ENCODE assay signal across 8 cellular contexts in the genomic region with DNA sequence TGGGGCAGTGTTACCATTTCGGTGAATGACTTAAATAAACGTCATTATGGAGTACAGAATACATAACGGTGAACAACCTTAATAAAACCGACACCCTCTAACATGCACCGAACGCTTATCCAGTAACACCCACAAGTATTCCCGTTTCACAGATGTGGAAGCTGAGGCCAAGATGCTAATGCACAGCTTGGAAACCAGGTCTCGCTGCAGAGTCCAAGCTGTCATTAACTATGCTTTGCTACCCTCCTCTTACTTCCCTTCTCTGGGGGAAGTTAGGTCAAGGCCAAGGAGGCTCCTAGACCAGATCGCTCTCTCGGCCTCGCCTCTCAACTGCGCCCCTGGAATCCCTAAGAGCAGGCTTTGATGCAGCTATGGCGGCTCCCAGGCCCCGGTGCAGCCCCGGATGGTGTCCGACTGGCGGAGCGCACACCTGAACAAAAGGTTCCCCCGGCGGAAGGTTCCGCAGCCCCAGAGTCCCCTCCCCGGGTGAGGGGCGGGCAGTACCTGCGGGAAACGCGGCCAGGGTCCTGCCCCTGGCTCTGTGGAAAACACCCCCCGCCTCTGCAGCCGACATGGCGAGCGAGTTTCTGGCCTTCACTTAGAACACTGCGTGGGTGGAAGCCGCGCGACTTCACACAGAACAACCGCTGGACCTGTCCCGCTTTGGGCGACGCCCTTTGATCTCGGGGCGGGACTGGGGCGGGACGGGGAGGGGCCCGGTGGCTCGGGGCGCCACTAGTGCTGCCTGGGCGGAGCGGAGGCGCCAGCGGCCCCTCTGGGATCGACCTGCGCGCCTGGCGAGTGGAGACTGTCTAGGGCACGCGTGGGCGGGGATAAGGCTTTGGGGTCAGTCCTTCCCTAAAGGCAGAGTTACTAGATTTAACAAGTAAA. TPM values are rescaled to one million over a fixed set of nuclear protein-coding genes. Genes with fewer than 3 reads are reported as not detected.
DNase-seq lines count a peak whose midpoint lies in the region; TF ChIP-seq lines count a peak whose summit lies in the region.

A gene with protein sequence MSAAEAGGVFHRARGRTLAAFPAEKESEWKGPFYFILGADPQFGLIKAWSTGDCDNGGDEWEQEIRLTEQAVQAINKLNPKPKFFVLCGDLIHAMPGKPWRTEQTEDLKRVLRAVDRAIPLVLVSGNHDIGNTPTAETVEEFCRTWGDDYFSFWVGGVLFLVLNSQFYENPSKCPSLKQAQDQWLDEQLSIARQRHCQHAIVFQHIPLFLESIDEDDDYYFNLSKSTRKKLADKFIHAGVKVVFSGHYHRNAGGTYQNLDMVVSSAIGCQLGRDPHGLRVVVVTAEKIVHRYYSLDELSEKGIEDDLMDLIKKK (minus strand): TSS at position 685 of the 891 bp plus-strand sequence. CDS start 111 bp downstream, at position 574.

- peaks cover 3% of the 10 kb centered on the region for H3K27me3 Mint-ChIP-seq in activated naive CD8-positive, alpha-beta T cell

- H3K4me1 ChIP-seq in HEK293 (ENCODE audit: control insufficient read depth, insufficient read depth, low read length) (no peaks in the 10 kb centered on the region), osteoblast (ENCODE audit: insufficient read depth, low read length) (peaks cover 34% of the 10 kb centered on the region)

- peak within 1 kb of the TSS; percentile 82 for H3K4me2 ChIP-seq in osteoblast (ENCODE audit: insufficient read depth, low read length)

- H4K20me1 ChIP-seq in osteoblast (ENCODE audit: insufficient read depth, low read length) = no peaks in the 10 kb centered on the region

- peaks cover 36% of the 10 kb centered on the region for H3K79me2 ChIP-seq in osteoblast (ENCODE audit: insufficient read depth, low read length)

- DNase-seq in GM03348 (ENCODE audit: low spot score) (peak; percentile 98), NAMALWA (ENCODE audit: low spot score) (peak; percentile 91), SKM-1 (lab: John Stamatoyannopoulos, UW; ENCODE audit: unreplicated experiment) (peak; percentile 74), glomerular visceral epithelial cell (ENCODE audit: extremely low spot score) (peak; percentile 91), osteoblast (ENCODE audit: insufficient read length, low spot score, missing footprints) (peak; percentile 97)

- H3K9me3 ChIP-seq in HEK293 (ENCODE audit: control insufficient read depth, insufficient read depth, low read depth, low read length) = no peaks in the 10 kb centered on the region
- H3K9me3 ChIP-seq in osteoblast (ENCODE audit: low read depth, low read length) = no peaks in the 10 kb centered on the region

- H3K27ac ChIP-seq in HEK293 (ENCODE audit: extremely low read depth, low read depth, low read length) (peak within 1 kb of the TSS; percentile 43; the same call in 1 of the 2 replicates), osteoblast (ENCODE audit: low read depth, low read length) (peak within 1 kb of the TSS; percentile 93), temporal lobe (ENCODE audit: low read depth, low read length) (peak within 1 kb of the TSS; percentile 54)

- peak within 1 kb of the TSS; percentile 94 for H3K27ac Mint-ChIP-seq in activated naive CD8-positive, alpha-beta T cell

- CTCF ChIA-PET in HEK293 (lab: Yijun Ruan, JAX) = interaction anchor here (0.6 kb wide), 1 partner anchor 785 kb away, joined by 4 read pairs; no protein-coding TSS in a partner anchor

- H3K36me3 ChIP-seq in HEK293 (ENCODE audit: control insufficient read depth in 2 of 2, insufficient read depth in 1 of 2, low read length in 2 of 2) = no peaks in the 10 kb centered on the region
- no peaks in the 10 kb centered on the region for H3K36me3 ChIP-seq in osteoblast (ENCODE audit: insufficient read depth, low read length)

- H3K4me1 Mint-ChIP-seq in activated naive CD8-positive, alpha-beta T cell (ENCODE audit: low read depth) = peaks cover 18% of the 10 kb centered on the region

- H3K4me3 ChIP-seq in HEK293 (ENCODE audit: low read depth, low read length) (peak within 1 kb of the TSS; percentile 75), osteoblast (ENCODE audit: insufficient read depth, low read length) (peak within 1 kb of the TSS; percentile 77)

- peaks cover 4% of the 10 kb centered on the region for H3K36me3 Mint-ChIP-seq in activated naive CD8-positive, alpha-beta T cell

- peak within 1 kb of the TSS; percentile 94 for H3K4me3 Mint-ChIP-seq in activated naive CD8-positive, alpha-beta T cell

- POLR2A ChIA-PET in HEK293 (lab: Yijun Ruan, JAX) = interaction anchor here (0.8 to 1.2 kb wide), 2 partner anchors 10 to 16 kb away, joined by 3 to 5 read pairs; no protein-coding TSS in a partner anchor

- H2AFZ ChIP-seq in osteoblast (ENCODE audit: low read length) = peak within 1 kb of the TSS; percentile 89

- no peaks in the 10 kb centered on the region for H3K27me3 ChIP-seq in osteoblast (ENCODE audit: insufficient read depth, low read length)

- TF ChIP-seq CTCF in HEK293 (tag by site-specific recombination; IDR thresholded peaks at IDR 0.05) (peak; percentile 70), osteoblast (IDR thresholded peaks at IDR 0.05; ENCODE audit: extremely low read depth, low read depth, low read length) (no peak)

- H3K9me3 Mint-ChIP-seq in activated naive CD8-positive, alpha-beta T cell (ENCODE audit: low read depth) = no peaks in the 10 kb centered on the region

TF ChIP-seq in HEK293, 187 proteins besides CTCF, POLR2A, EP300 and RAD21 (continues in another document):
- peak; percentile 59; the same call in 1 of the 2 replicates for TF ChIP-seq ZNF211 (tag by site-specific recombination; IDR thresholded peaks at IDR 0.05; ENCODE audit: low read depth)
- TF ChIP-seq ZNF558 (tag by site-specific recombination; IDR thresholded peaks at IDR 0.05) = peak; percentile 43; the same call in 1 of the 2 replicates
- peak; percentile 96 for TF ChIP-seq GLI4 (tag by site-specific recombination; IDR thresholded peaks at IDR 0.05)
- TF ChIP-seq ZEB2 (tag by site-specific recombination; IDR thresholded peaks at IDR 0.05) = peak; percentile 91
- peak; percentile 99 for TF ChIP-seq ZXDB (tag by site-specific recombination; IDR thresholded peaks at IDR 0.05)
- TF ChIP-seq IKZF3 (tag by site-specific recombination; IDR thresholded peaks at IDR 0.05) = peak; percentile 29; the same call in 1 of the 2 replicates
- TF ChIP-seq ZNF623 (tag by site-specific recombination; IDR thresholded peaks at IDR 0.05) = peak; percentile 48
- TF ChIP-seq ZBTB8A (tag by site-specific recombination; IDR thresholded peaks at IDR 0.05) = peak; percentile 69
- TF ChIP-seq, protein P1, sequence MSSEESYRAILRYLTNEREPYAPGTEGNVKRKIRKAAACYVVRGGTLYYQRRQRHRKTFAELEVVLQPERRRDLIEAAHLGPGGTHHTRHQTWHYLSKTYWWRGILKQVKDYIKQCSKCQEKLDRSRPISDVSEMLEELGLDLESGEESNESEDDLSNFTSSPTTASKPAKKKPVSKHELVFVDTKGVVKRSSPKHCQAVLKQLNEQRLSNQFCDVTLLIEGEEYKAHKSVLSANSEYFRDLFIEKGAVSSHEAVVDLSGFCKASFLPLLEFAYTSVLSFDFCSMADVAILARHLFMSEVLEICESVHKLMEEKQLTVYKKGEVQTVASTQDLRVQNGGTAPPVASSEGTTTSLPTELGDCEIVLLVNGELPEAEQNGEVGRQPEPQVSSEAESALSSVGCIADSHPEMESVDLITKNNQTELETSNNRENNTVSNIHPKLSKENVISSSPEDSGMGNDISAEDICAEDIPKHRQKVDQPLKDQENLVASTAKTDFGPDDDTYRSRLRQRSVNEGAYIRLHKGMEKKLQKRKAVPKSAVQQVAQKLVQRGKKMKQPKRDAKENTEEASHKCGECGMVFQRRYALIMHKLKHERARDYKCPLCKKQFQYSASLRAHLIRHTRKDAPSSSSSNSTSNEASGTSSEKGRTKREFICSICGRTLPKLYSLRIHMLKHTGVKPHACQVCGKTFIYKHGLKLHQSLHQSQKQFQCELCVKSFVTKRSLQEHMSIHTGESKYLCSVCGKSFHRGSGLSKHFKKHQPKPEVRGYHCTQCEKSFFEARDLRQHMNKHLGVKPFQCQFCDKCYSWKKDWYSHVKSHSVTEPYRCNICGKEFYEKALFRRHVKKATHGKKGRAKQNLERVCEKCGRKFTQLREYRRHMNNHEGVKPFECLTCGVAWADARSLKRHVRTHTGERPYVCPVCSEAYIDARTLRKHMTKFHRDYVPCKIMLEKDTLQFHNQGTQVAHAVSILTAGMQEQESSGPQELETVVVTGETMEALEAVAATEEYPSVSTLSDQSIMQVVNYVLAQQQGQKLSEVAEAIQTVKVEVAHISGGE (tag by site-specific recombination; conservative IDR thresholded peaks at IDR 0.05; ENCODE audit: low read depth) = peak; percentile 100
- peak; percentile 65; the same call in 1 of the 2 replicates for TF ChIP-seq ZNF350 (tag by site-specific recombination; IDR thresholded peaks at IDR 0.05)
- peak; percentile 78 for TF ChIP-seq ZBTB21 (tag by site-specific recombination; IDR thresholded peaks at IDR 0.05)
- no peak for TF ChIP-seq ZNF707 (tag by site-specific recombination; IDR thresholded peaks at IDR 0.05)
- TF ChIP-seq, protein P2, sequence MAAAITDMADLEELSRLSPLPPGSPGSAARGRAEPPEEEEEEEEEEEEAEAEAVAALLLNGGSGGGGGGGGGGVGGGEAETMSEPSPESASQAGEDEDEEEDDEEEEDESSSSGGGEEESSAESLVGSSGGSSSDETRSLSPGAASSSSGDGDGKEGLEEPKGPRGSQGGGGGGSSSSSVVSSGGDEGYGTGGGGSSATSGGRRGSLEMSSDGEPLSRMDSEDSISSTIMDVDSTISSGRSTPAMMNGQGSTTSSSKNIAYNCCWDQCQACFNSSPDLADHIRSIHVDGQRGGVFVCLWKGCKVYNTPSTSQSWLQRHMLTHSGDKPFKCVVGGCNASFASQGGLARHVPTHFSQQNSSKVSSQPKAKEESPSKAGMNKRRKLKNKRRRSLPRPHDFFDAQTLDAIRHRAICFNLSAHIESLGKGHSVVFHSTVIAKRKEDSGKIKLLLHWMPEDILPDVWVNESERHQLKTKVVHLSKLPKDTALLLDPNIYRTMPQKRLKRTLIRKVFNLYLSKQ (tag by site-specific recombination; IDR thresholded peaks at IDR 0.05; ENCODE audit: borderline replicate concordance) = no peak
- no peak for TF ChIP-seq ZNF654 (tag by site-specific recombination; IDR thresholded peaks at IDR 0.05; ENCODE audit: low read depth)

RNA-seq across cellular contexts. Expression of the gene that starts here (rescaled TPM):
- 21.4 and 31.2 TPM in 2 replicates for total RNA-seq in osteoblast
- 7.6 TPM for total RNA-seq in temporal lobe

Comparison
In these comparisons a context has a peak if more than half of its experiments do, and no peak if none do; other contexts are left out.
1. Peak in every context shown above with its lines: DNase-seq, H3K4me3 ChIP-seq and H3K27ac ChIP-seq.
2. H3K27ac ChIP-seq: peak in every context shown above with its lines; median percentile 93 in osteoblast; 54 in temporal lobe; 43 in HEK293.